2 cellular contexts compared by ENCODE assay signal in genomic region chr11:93514712-93515111, GRCh38.
TF ChIP-seq lines count a peak whose summit lies in the region.

No MANE protein-coding gene starts in this region.

TF ChIP-seq in HepG2, 621 proteins besides CTCF, POLR2A, EP300 and RAD21:
- peak; percentile 55 for TF ChIP-seq ZNF629 (CRISPR knock-in tag; conservative IDR thresholded peaks at IDR 0.05)
- no peak for TF ChIP-seq SNAPC4 (CRISPR knock-in tag; IDR thresholded peaks at IDR 0.05)
- TF ChIP-seq ZNF121 (CRISPR knock-in tag; IDR thresholded peaks at IDR 0.05): no peak

TF ChIP-seq in K562, 482 proteins besides CTCF, POLR2A, EP300 and RAD21:
- TF ChIP-seq RBM25 (IDR thresholded peaks at IDR 0.05; ENCODE audit: low read depth, low read length, severe bottlenecking) (peak; percentile 60), BCLAF1 (IDR thresholded peaks at IDR 0.05; ENCODE audit: borderline replicate concordance in 1 of 2, control insufficient read depth in 1 of 2, low read depth in 2 of 2, low read length in 1 of 2) (no peak)
